2 cellular contexts compared by ENCODE assay signal in genomic region chr17:18035704-18036103, GRCh38.
A peak's percentile ranks its signal among the peaks of the same experiment; 100 is the strongest.
TF ChIP-seq lines count a peak whose summit lies in the region.

No MANE protein-coding gene starts in this region.

TF ChIP-seq in K562, 482 proteins besides CTCF, POLR2A, EP300 and RAD21 (continues in another document):
- TF ChIP-seq CREM (IDR thresholded peaks at IDR 0.05; ENCODE audit: low read depth) (0 out of 2 replicates have a peak, but pooled peaks have one; percentile 15), ZNF354B (CRISPR knock-in tag; IDR thresholded peaks at IDR 0.05) (no peak), CBFA2T2 (conservative IDR thresholded peaks at IDR 0.05) (peak; percentile 88), CHD7 (IDR thresholded peaks at IDR 0.05; ENCODE audit: low read depth, low read length) (no peak), MTA2 (IDR thresholded peaks at IDR 0.05; ENCODE audit: low read depth) (peak; percentile 61), PML (IDR thresholded peaks at IDR 0.05; ENCODE audit: low read length) (0 out of 2 replicates have a peak, but pooled peaks have one; percentile 36), FOS (IDR thresholded peaks at IDR 0.05; ENCODE audit: extremely low read depth, insufficient read length) (no peak), MEF2D (tag; conservative IDR thresholded peaks at IDR 0.05; ENCODE audit: low read depth) (no peak), SOX6 (IDR thresholded peaks at IDR 0.05) (peak; percentile 43; the same call in 1 of the 2 replicates), NFE2 (IDR thresholded peaks at IDR 0.05; ENCODE audit: low read depth) (peak; percentile 57; the same call in 1 of the 2 replicates), CBFA2T3 (IDR thresholded peaks at IDR 0.05) (peak; percentile 91), U2AF2 (optimal IDR thresholded peaks at IDR 0.05; ENCODE audit: low read depth, low read length) (no peak), TCF3 (CRISPR knock-in tag; IDR thresholded peaks at IDR 0.05) (peak; percentile 82), TAF7 (tag; IDR thresholded peaks at IDR 0.05) (no peak)

TF ChIP-seq in SK-N-SH treated with all-trans-retinoic acid at 6 μM for 48 hours, 23 proteins besides CTCF, POLR2A, EP300 and RAD21:
- TF ChIP-seq GLIS3 (CRISPR knock-in tag; IDR thresholded peaks at IDR 0.05) (no peak), CSDC2 (CRISPR knock-in tag; IDR thresholded peaks at IDR 0.05) (no peak), CSRNP3 (CRISPR knock-in tag; IDR thresholded peaks at IDR 0.05) (no peak), SNAI2 (CRISPR knock-in tag; IDR thresholded peaks at IDR 0.05) (no peak), RARB (CRISPR knock-in tag; IDR thresholded peaks at IDR 0.05) (no peak), TSHZ2 (CRISPR knock-in tag; IDR thresholded peaks at IDR 0.05) (no peak), ZC3H10 (CRISPR knock-in tag; IDR thresholded peaks at IDR 0.05) (no peak), TCF4 (CRISPR knock-in tag; IDR thresholded peaks at IDR 0.05; ENCODE audit: borderline replicate concordance) (no peak), POU6F1 (CRISPR knock-in tag; IDR thresholded peaks at IDR 0.05; ENCODE audit: borderline replicate concordance, low read depth) (no peak), PPARA (CRISPR knock-in tag; IDR thresholded peaks at IDR 0.05; ENCODE audit: borderline replicate concordance) (no peak)
